In genomic region chr4:94484818-94485217, GRCh38 we compare ENCODE assay signal across 17 cellular contexts. TPM values are rescaled to one million over a fixed set of nuclear protein-coding genes. Genes with fewer than 3 reads are reported as not detected.
DNase-seq lines count a peak whose midpoint lies in the region; ATAC-seq and TF ChIP-seq lines count a peak whose summit lies in the region.
"Had no signal": no experiment of that assay in that cellular context is flagged by ENCODE, and none has a peak within 500 bp of the region (broad histone marks: within the 10 kb centered on the region; RNA-seq: fewer than 3 reads in every experiment).

No MANE protein-coding gene starts in this region.

- no peaks in the 10 kb centered on the region for H3K36me3 ChIP-seq in CD8-positive, alpha-beta memory T cell (ENCODE audit: insufficient read depth, low read length)
- no peaks in the 10 kb centered on the region; the same call in 1 of the 2 replicates for H3K36me3 ChIP-seq in IMR-90 (ENCODE audit: control insufficient read depth, insufficient read depth, low read length)
- H3K36me3 ChIP-seq in brain microvascular endothelial cell (replicated peaks), result no peaks in the 10 kb centered on the region
- H3K36me3 ChIP-seq in osteoblast (ENCODE audit: insufficient read depth, low read length), result peaks cover 14% of the 10 kb centered on the region
- no peaks in the 10 kb centered on the region for H3K36me3 ChIP-seq in hepatocyte (replicated peaks; ENCODE audit: insufficient read depth, low read depth)

- no peak overlapping the region for H2BK120ac ChIP-seq in IMR-90 (ENCODE audit: low read depth, low read length)

- dilution Hi-C loops in IMR-90 (cut with HindIII; ENCODE audit: low sequenced_read_pairs, unreplicated experiment), result no loop called here

- no peak overlapping the region for H2AK5ac ChIP-seq in IMR-90 (ENCODE audit: low read depth, low read length)

- H3K27me3 ChIP-seq in CD8-positive, alpha-beta memory T cell (ENCODE audit: insufficient read depth, low read length, poor library complexity, severe bottlenecking), result no peaks in the 10 kb centered on the region
- H3K27me3 ChIP-seq in IMR-90 (ENCODE audit: control insufficient read depth, insufficient read depth, low read length), result no peaks in the 10 kb centered on the region
- no peaks in the 10 kb centered on the region for H3K27me3 ChIP-seq in brain microvascular endothelial cell (replicated peaks)
- H3K27me3 ChIP-seq in osteoblast (ENCODE audit: insufficient read depth, low read length), result no peaks in the 10 kb centered on the region
- H3K27me3 ChIP-seq in hepatocyte, result no peaks in the 10 kb centered on the region

- no peak overlapping the region for H2BK5ac ChIP-seq in IMR-90 (ENCODE audit: low read depth, low read length, poor library complexity, severe bottlenecking)

- H4K91ac ChIP-seq in IMR-90 (ENCODE audit: insufficient read depth, low read depth, low read length), result no peak overlapping the region

- H3K9me1 ChIP-seq in IMR-90 (ENCODE audit: insufficient read depth, low read length), result no peaks in the 10 kb centered on the region

- no peak overlapping the region for H3K23ac ChIP-seq in IMR-90 (ENCODE audit: low read depth, low read length)

- H3K4me1 Mint-ChIP-seq in CD8-positive, alpha-beta memory T cell, result peaks cover 13 to 27% (median 22%) of the 10 kb centered on the region in 3 donors

- no peak overlapping the region for H3K4me3 ChIP-seq in CD8-positive, alpha-beta memory T cell (ENCODE audit: low read length)
- H3K4me3 ChIP-seq in IMR-90 (ENCODE audit: insufficient read depth, low read depth, low read length) (no peak overlapping the region), brain microvascular endothelial cell (ENCODE audit: low read depth, low read length) (no peak overlapping the region), osteoblast (ENCODE audit: insufficient read depth, low read length) (no peak overlapping the region), hepatocyte (no peak overlapping the region)

- WGBS in IMR-90 (ENCODE audit: extremely low coverage in 2 of 2, insufficient read length in 1 of 2), 2 experiments, result no CpG with 5 or more reads among the region's 2 CpGs
- 84% methylated on average over 2 of the region's 2 CpGs for WGBS in hepatocyte (ENCODE audit: low lambda C conversion rate, missing lambda C conversion rate)

- CTCF ChIA-PET in CD8-positive, alpha-beta memory T cell (lab: Charles Lee), result no interaction called here
- CTCF ChIA-PET in IMR-90 (lab: Yijun Ruan, JAX), result no interaction called here

- in situ Hi-C loops in IMR-90 (cut with MboI; ENCODE audit: low sequenced_read_pairs), result no loop called here
- in situ Hi-C loops in brain microvascular endothelial cell (cut with HindIII; ENCODE audit: low pct_ligation_motif_present, low sequenced_read_pairs), result no loop called here
- in situ Hi-C loops in G401 (cut with HindIII; ENCODE audit: low sequenced_read_pairs), result no loop called here

- H4K20me1 ChIP-seq in IMR-90 (ENCODE audit: insufficient read depth, low read length) (peaks cover 11% of the 10 kb centered on the region), osteoblast (ENCODE audit: insufficient read depth, low read length) (peaks cover 44% of the 10 kb centered on the region), hepatocyte (ENCODE audit: insufficient read depth, poor library complexity, severe bottlenecking) (no peaks in the 10 kb centered on the region)

- H2BK20ac ChIP-seq in IMR-90 (ENCODE audit: low read depth, low read length), result no peak overlapping the region

- H3K27ac Mint-ChIP-seq in CD8-positive, alpha-beta memory T cell, result peak overlapping the region in 1 of 8 donors; percentile 73

- intact Hi-C loops in IMR-90 (cut with micrococcal nuclease), result no loop called here

- H3K4me1 ChIP-seq in CD8-positive, alpha-beta memory T cell (ENCODE audit: insufficient read depth, low read length), result no peaks in the 10 kb centered on the region
- H3K4me1 ChIP-seq in IMR-90 (ENCODE audit: control insufficient read depth, insufficient read depth, low read length) (peaks cover 5% of the 10 kb centered on the region; the same call in 1 of the 2 replicates), osteoblast (ENCODE audit: insufficient read depth, low read length) (peaks cover 47% of the 10 kb centered on the region), hepatocyte (ENCODE audit: insufficient read depth) (no peaks in the 10 kb centered on the region)

- no peaks in the 10 kb centered on the region for H3K9me3 Mint-ChIP-seq in CD8-positive, alpha-beta memory T cell

- no peak overlapping the region for H3K9ac ChIP-seq in IMR-90 (ENCODE audit: low read depth, low read length)

- H3K56ac ChIP-seq in IMR-90 (ENCODE audit: extremely low read depth, insufficient read depth, low read length), result no peak overlapping the region

- H2AFZ ChIP-seq in IMR-90 (replicated peaks; ENCODE audit: low read length, poor library complexity) (no peak overlapping the region), osteoblast (ENCODE audit: low read length) (no peak overlapping the region), hepatocyte (no peak overlapping the region)

- POLR2A ChIA-PET in CD8-positive, alpha-beta memory T cell (lab: Charles Lee), result no interaction called here
- POLR2A ChIA-PET in IMR-90 (lab: Charles Lee; ENCODE audit: unreplicated experiment), result no interaction called here

- TF ChIP-seq CTCF in IMR-90 (conservative IDR thresholded peaks at IDR 0.05; ENCODE audit: low read depth, low read length) (no peak), brain microvascular endothelial cell (IDR thresholded peaks at IDR 0.05; ENCODE audit: low read depth, low read length, missing control alignments) (no peak), osteoblast (IDR thresholded peaks at IDR 0.05; ENCODE audit: extremely low read depth, low read depth, low read length) (no peak), hepatocyte (IDR thresholded peaks at IDR 0.05; ENCODE audit: poor library complexity) (no peak)

- no peak overlapping the region for H3K18ac ChIP-seq in IMR-90 (ENCODE audit: low read depth, low read length)

- no peak overlapping the region for H2BK15ac ChIP-seq in IMR-90 (ENCODE audit: low read depth, low read length)

- 0 out of 2 replicates have a peak overlapping the region, but pooled peaks have one; percentile 40 for H3K14ac ChIP-seq in IMR-90 (replicated peaks; ENCODE audit: low read depth, low read length)

- no peak for TF ChIP-seq RAD21 in IMR-90 (IDR thresholded peaks at IDR 0.05; ENCODE audit: low read length)

- H3K4me2 ChIP-seq in IMR-90 (ENCODE audit: low read depth, low read length) (peak overlapping the region; percentile 16; the same call in 1 of the 2 replicates), osteoblast (ENCODE audit: insufficient read depth, low read length) (no peak overlapping the region), hepatocyte (no peak overlapping the region)

- H3K27ac ChIP-seq in CD8-positive, alpha-beta memory T cell (ENCODE audit: low read depth, low read length), result peak overlapping the region; percentile 6
- H3K27ac ChIP-seq in IMR-90 (ENCODE audit: insufficient read depth, low read length), result no peak overlapping the region
- peak overlapping the region; percentile 37 for H3K27ac ChIP-seq in brain microvascular endothelial cell
- peak overlapping the region; percentile 24 for H3K27ac ChIP-seq in osteoblast (ENCODE audit: low read depth, low read length)
- H3K27ac ChIP-seq in hepatocyte, result no peak overlapping the region

- H3K36me3 Mint-ChIP-seq in CD8-positive, alpha-beta memory T cell, result peaks cover 0 to 2% (median 0%) of the 10 kb centered on the region in 3 donors

- DNase-seq in CD8-positive, alpha-beta memory T cell, result no peak
- DNase-seq in IMR-90, result no peak
- DNase-seq in brain microvascular endothelial cell, result no peak
- no peak for DNase-seq in osteoblast (ENCODE audit: insufficient read length, low spot score, missing footprints)
- no peak for DNase-seq in G401 (ENCODE audit: low spot score)
- DNase-seq in hepatocyte (ENCODE audit: low spot score), result no peak
- DNase-seq: COR-L47, DMS 273 treated with DMSO at 0.1 percent for 48 hours, GDM1, NCI-H1048, NCI-H146, NCI-H2029 treated with DMSO at 0.1 percent for 48 hours, NCI-H2171, NCI-H526 had no signal

- H2AK9ac ChIP-seq in IMR-90 (replicated peaks; ENCODE audit: low read depth, low read length, poor library complexity), result no peak overlapping the region

- H4K5ac ChIP-seq in IMR-90 (ENCODE audit: low read depth, low read length), result no peak overlapping the region

- TF ChIP-seq POLR2A in IMR-90 (IDR thresholded peaks at IDR 0.05; ENCODE audit: low read depth, low read length), result no peak

- ATAC-seq in IMR-90 (ENCODE audit: low read depth) (no peak), GM21515 (IDR thresholded peaks at IDR 0.05; ENCODE audit: unreplicated experiment) (no peak), HG03442 (IDR thresholded peaks at IDR 0.05; ENCODE audit: unreplicated experiment) (no peak)
- ATAC-seq: Panc1 had no signal

- H4K8ac ChIP-seq in IMR-90 (ENCODE audit: low read depth in 2 of 2, low read length in 2 of 2), result no peak overlapping the region

- peaks cover 18 to 56% of the 10 kb centered on the region in 2 experiments; a peak in 3 of 4 replicates for H3K79me1 ChIP-seq in IMR-90 (ENCODE audit: low read depth in 1 of 2, low read length in 2 of 2)

- H3K27me3 Mint-ChIP-seq in CD8-positive, alpha-beta memory T cell, result no peaks in the 10 kb centered on the region

- no peak overlapping the region for H3K4ac ChIP-seq in IMR-90 (ENCODE audit: low read depth, low read length)

- H3K79me2 ChIP-seq in osteoblast (ENCODE audit: insufficient read depth, low read length), result peaks cover 98% of the 10 kb centered on the region
- H3K79me2 ChIP-seq in hepatocyte, result peaks cover 81% of the 10 kb centered on the region

- BruUV-seq in IMR-90 (replicated peaks; lab: Mats Ljungman, UMichigan), result no TSS peak

- H3K9me3 ChIP-seq in CD8-positive, alpha-beta memory T cell (ENCODE audit: low read length), result no peaks in the 10 kb centered on the region
- no peaks in the 10 kb centered on the region for H3K9me3 ChIP-seq in IMR-90 (ENCODE audit: control insufficient read depth, insufficient read depth, low read length)
- H3K9me3 ChIP-seq in osteoblast (ENCODE audit: low read depth, low read length), result no peaks in the 10 kb centered on the region
- H3K9me3 ChIP-seq in hepatocyte (ENCODE audit: low read depth), result no peaks in the 10 kb centered on the region

- no peaks in the 10 kb centered on the region for H3K9me2 ChIP-seq in hepatocyte (replicated peaks; ENCODE audit: insufficient read depth)

- no peak overlapping the region for H3K4me3 Mint-ChIP-seq in CD8-positive, alpha-beta memory T cell

TF ChIP-seq in IMR-90, 13 proteins besides CTCF, POLR2A, EP300 and RAD21 (continues in another document):
- TF ChIP-seq NFE2L2 (IDR thresholded peaks at IDR 0.05; ENCODE audit: low read depth, low read length), result no peak

RNA-seq across cellular contexts. Expression of gene PDLIM5, which starts 33.1 kb away (rescaled TPM):
- total RNA-seq in CD8-positive, alpha-beta memory T cell, result 10 to 100 TPM; 27.0 to 27.4 TPM
- polyA plus RNA-seq in CD8-positive, alpha-beta memory T cell, result 50.2 TPM
- total RNA-seq in IMR-90 (2012; rRNA removed) (159 and 188 TPM in 2 replicates), osteoblast (242 and 312 TPM in 2 replicates), hepatocyte (121 and 122 TPM in 2 replicates)
- polyA plus RNA-seq in IMR-90 (2012; rRNA removed) (96.5 and 98.9 TPM in 2 replicates), hepatocyte (88.7 and 97.1 TPM in 2 replicates)
- 50.8 and 51.2 TPM in 2 replicates for polyA plus RNA-seq in IMR-90 (2012; cell fraction: cytosol; rRNA removed)
- 53.9 and 106 TPM in 2 replicates for polyA plus RNA-seq in IMR-90 (2012; cell fraction: nucleus; rRNA removed; ENCODE audit: low replicate concordance)
- total RNA-seq in G401 (2014; rRNA removed; shearing (Covaris generic)), result 0.06 TPM in 1 of 2 replicates, not detected in the other

Comparison
In these comparisons a context has a peak if more than half of its experiments do, and no peak if none do; other contexts are left out.
1. H3K27ac ChIP-seq: peak in CD8-positive, alpha-beta memory T cell (single experiment), brain microvascular endothelial cell (single experiment) and osteoblast (single experiment); none in IMR-90 (single experiment) and hepatocyte (single experiment).
2. RNA of gene PDLIM5, which starts 33.1 kb away (total RNA-seq): 242 to 312 TPM in osteoblast, 159 to 188 TPM in IMR-90, 121 to 122 TPM in hepatocyte and 27.0 to 27.4 TPM in CD8-positive, alpha-beta memory T cell; 0.06 TPM in G401; every median in the first group is over 10 times any median in the second.